Comparison of ENCODE assay signal across 16 cellular contexts in the genomic region with DNA sequence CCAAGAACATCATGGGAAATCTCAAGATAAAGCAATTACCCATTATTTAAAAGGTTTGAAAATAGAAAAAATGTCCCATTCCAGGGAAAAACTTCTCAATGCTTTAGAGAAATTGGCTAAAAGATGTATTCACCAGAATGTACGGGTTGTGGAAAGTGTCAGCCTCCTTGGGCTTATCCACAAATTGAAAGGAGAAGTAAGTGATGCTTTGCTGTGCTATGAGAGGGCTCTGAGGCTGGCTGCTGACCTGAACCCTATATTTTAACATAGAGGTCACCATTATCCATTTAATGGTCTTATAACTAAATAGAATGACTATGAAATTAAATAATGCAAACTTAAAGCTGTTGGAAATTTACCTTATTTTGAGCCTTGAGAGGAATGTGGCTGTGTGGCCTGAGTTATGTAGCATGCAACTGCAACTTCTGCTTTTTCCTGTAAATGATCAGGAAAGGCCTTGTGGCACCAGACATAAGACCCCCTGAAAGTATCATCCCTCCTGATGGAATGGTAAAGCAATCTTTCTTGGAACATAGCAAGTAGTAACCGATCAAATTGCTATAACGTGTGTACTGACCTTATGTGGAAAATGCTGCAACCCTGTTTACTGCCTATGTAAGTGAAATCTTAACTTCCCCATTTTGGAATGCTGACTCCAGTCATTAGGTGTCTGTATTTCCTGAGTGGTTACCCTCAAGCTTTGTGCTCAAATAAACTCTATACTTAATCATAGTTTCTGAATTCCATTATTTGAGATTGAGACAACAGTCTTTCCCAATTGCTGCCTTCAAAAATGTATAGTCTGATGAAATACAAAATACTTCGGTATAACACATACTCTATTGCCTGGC. TPM values are rescaled to one million over a fixed set of nuclear protein-coding genes. Genes with fewer than 3 reads are reported as not detected.
DNase-seq lines count a peak whose midpoint lies in the region; ATAC-seq and TF ChIP-seq lines count a peak whose summit lies in the region.
"Had no signal": no experiment of that assay in that cellular context is flagged by ENCODE, and none has a peak within 500 bp of the region (broad histone marks: within the 10 kb centered on the region; RNA-seq: fewer than 3 reads in every experiment).

No MANE protein-coding gene starts in this region.

- H3K27me3 Mint-ChIP-seq in activated T-cell treated with anti-CD3 and anti-CD28 coated beads, Interleukin-2, amount 50 U/mL, for 24 hours = no peaks in the 10 kb centered on the region

- DNase-seq in heart left ventricle (no peak), right atrium auricular region (ENCODE audit: low spot score) (no peak), RPMI8226 (peak; percentile 60), right cardiac atrium (no peak), COR-L47 (lab: John Stamatoyannopoulos, UW) (no peak)
- DNase-seq in central memory CD4-positive, alpha-beta T cell = no peak
- no peak for DNase-seq in activated T-cell treated with anti-CD3 and anti-CD28 coated beads, Interleukin-2, amount 50 U/mL, for 24 hours
- no peak for DNase-seq in stimulated activated CD4-positive, alpha-beta T cell treated with anti-CD3 and anti-CD28 coated beads, Interleukin-1b, Interleukin-23, amount 100 ng/mL, for 48 hours
- DNase-seq: activated CD4-positive, alpha-beta T cell treated with anti-CD3 and anti-CD28 coated beads, Interleukin-2, amount 50 U/mL, for 1 hour; adrenal gland; stimulated activated CD4-positive, alpha-beta T cell treated with anti-CD3 and anti-CD28 coated beads, Interleukin-12 subunit alpha, Interleukin-12 subunit beta, amount 100 ng/mL, for 4 hours had no signal

- H3K4me1 ChIP-seq in heart left ventricle (peaks cover 0 to 8% (median 0%) of the 10 kb centered on the region in 12 donors), right atrium auricular region (no peaks in the 10 kb centered on the region), right cardiac atrium (ENCODE audit: control insufficient read depth, insufficient read depth, low read length) (no peaks in the 10 kb centered on the region)
- H3K4me1 ChIP-seq: adrenal gland had no signal

- H3K27ac Mint-ChIP-seq in activated T-cell treated with anti-CD3 and anti-CD28 coated beads, Interleukin-2, amount 50 U/mL, for 24 hours = no peak overlapping the region

- no peaks in the 10 kb centered on the region for H3K9me3 Mint-ChIP-seq in activated T-cell treated with anti-CD3 and anti-CD28 coated beads, Interleukin-2, amount 50 U/mL, for 24 hours

- H3K9me3 ChIP-seq in heart left ventricle (no peaks in the 10 kb centered on the region), right atrium auricular region (no peaks in the 10 kb centered on the region), right cardiac atrium (ENCODE audit: control insufficient read depth, low read length) (no peaks in the 10 kb centered on the region)
- H3K9me3 ChIP-seq: adrenal gland had no signal

- TF ChIP-seq CTCF in heart left ventricle (IDR thresholded peaks at IDR 0.05) = no peak
- TF ChIP-seq CTCF in right atrium auricular region (IDR thresholded peaks at IDR 0.05) = no peak

- intact Hi-C loops in heart left ventricle (cut with DNase I) (loop anchor here in 1 of 10 donors (5.0 kb wide), 1 partner anchor 127 kb away; no protein-coding TSS in a partner anchor), right cardiac atrium (cut with DNase I) (no loop called here)

- H3K27ac ChIP-seq in heart left ventricle (peak overlapping the region in 1 of 12 donors; percentile 65), right atrium auricular region (no peak overlapping the region), right cardiac atrium (ENCODE audit: low read length) (no peak overlapping the region)
- H3K27ac ChIP-seq: RWPE1 had no signal

- H3K36me3 ChIP-seq in heart left ventricle (no peaks in the 10 kb centered on the region), right atrium auricular region (no peaks in the 10 kb centered on the region)
- H3K36me3 ChIP-seq: adrenal gland had no signal

- H3K4me1 Mint-ChIP-seq in activated T-cell treated with anti-CD3 and anti-CD28 coated beads, Interleukin-2, amount 50 U/mL, for 24 hours (ENCODE audit: low read depth) = peaks cover 2% of the 10 kb centered on the region

- no peak overlapping the region for H3K4me3 Mint-ChIP-seq in activated T-cell treated with anti-CD3 and anti-CD28 coated beads, Interleukin-2, amount 50 U/mL, for 24 hours

- ATAC-seq in heart left ventricle (peak in 3 of 4 donors; percentile 39 to 67 (median 66)), right cardiac atrium (peak; percentile 28 to 48)

- no peak for TF ChIP-seq POLR2A in heart left ventricle (IDR thresholded peaks at IDR 0.05)

- H3K4me3 ChIP-seq in heart left ventricle (no peak overlapping the region), right atrium auricular region (no peak overlapping the region), right cardiac atrium (ENCODE audit: low read length) (no peak overlapping the region)
- H3K4me3 ChIP-seq: adrenal gland had no signal

- H3K36me3 Mint-ChIP-seq in activated T-cell treated with anti-CD3 and anti-CD28 coated beads, Interleukin-2, amount 50 U/mL, for 24 hours (ENCODE audit: low read depth) = no peaks in the 10 kb centered on the region

- H3K27me3 ChIP-seq in heart left ventricle = no peaks in the 10 kb centered on the region
- H3K27me3 ChIP-seq in right atrium auricular region = no peaks in the 10 kb centered on the region
- H3K27me3 ChIP-seq in right cardiac atrium (ENCODE audit: control insufficient read depth, insufficient read depth) = no peaks in the 10 kb centered on the region
- H3K27me3 ChIP-seq: adrenal gland had no signal

- WGBS in heart left ventricle, 4 donors = 85 to 91% (median 90%) methylated on average over 4 of the region's 4 CpGs
- WGBS in right cardiac atrium = 80% methylated on average over 4 of the region's 4 CpGs

RNA-seq across cellular contexts. Expression of a gene that starts 6.8 kb away (rescaled TPM):
- under 1 TPM in 2 of 9 donors, not detected in 7; 0.24 to 0.25 TPM for total RNA-seq in heart left ventricle
- not detected for polyA plus RNA-seq in heart left ventricle
- under 1 TPM in 1 of 2 donors, not detected in 1; 0.24 TPM for total RNA-seq in right atrium auricular region
- not detected for total RNA-seq in right cardiac atrium
- polyA plus RNA-seq in right cardiac atrium = not detected
- total RNA-seq: chondrocyte, endothelial cell of umbilical vein, osteoblast, subcutaneous adipose tissue had no signal
- polyA plus RNA-seq: endothelial cell of umbilical vein had no signal

RNA-seq across cellular contexts. Expression of a gene that starts 7.7 kb away (rescaled TPM):
- total RNA-seq in heart left ventricle (10 to 100 TPM; 13.8 to 58.2 (median 25.6) TPM), right atrium auricular region (10 to 100 TPM in 1 of 2 donors, 1 to 10 TPM in 1; 6.7 to 10.6 TPM), right cardiac atrium (10 to 100 TPM; 12.6 to 41.2 (median 29.0) TPM)
- polyA plus RNA-seq in heart left ventricle (10 to 100 TPM in 1 of 2 donors, 1 to 10 TPM in 1; 5.5 to 23.4 TPM), right cardiac atrium (35.9 TPM)

RNA-seq across cellular contexts. Expression of a gene that starts 29.7 kb away (rescaled TPM):
- 10 to 100 TPM in 6 of 9 donors, 1 to 10 TPM in 3; 5.4 to 21.0 (median 10.4) TPM for total RNA-seq in heart left ventricle
- polyA plus RNA-seq in heart left ventricle = 1 to 10 TPM; 5.4 to 9.3 TPM
- total RNA-seq in right atrium auricular region = 10 to 100 TPM in 1 of 2 donors, 1 to 10 TPM in 1; 6.9 to 11.1 TPM
- total RNA-seq in right cardiac atrium = 10 to 100 TPM; 12.2 to 16.7 (median 16.3) TPM
- 9.2 TPM for polyA plus RNA-seq in right cardiac atrium

RNA-seq across cellular contexts. Expression of a gene that starts 56.9 kb away (rescaled TPM):
- total RNA-seq in heart left ventricle = 100 to 1,000 TPM in 1 of 9 donors, 10 to 100 TPM in 4, 1 to 10 TPM in 4; 4.4 to 107 (median 12.1) TPM
- 1 to 10 TPM; 4.6 to 5.0 TPM for polyA plus RNA-seq in heart left ventricle
- total RNA-seq in right atrium auricular region = 1 to 10 TPM; 6.3 to 6.5 TPM
- total RNA-seq in right cardiac atrium = 10 to 100 TPM in 3 of 4 donors, 1 to 10 TPM in 1; 8.1 to 14.9 (median 13.7) TPM
- polyA plus RNA-seq in right cardiac atrium = 10.2 TPM
